17 cellular contexts compared by ENCODE assay signal in the genomic region with DNA sequence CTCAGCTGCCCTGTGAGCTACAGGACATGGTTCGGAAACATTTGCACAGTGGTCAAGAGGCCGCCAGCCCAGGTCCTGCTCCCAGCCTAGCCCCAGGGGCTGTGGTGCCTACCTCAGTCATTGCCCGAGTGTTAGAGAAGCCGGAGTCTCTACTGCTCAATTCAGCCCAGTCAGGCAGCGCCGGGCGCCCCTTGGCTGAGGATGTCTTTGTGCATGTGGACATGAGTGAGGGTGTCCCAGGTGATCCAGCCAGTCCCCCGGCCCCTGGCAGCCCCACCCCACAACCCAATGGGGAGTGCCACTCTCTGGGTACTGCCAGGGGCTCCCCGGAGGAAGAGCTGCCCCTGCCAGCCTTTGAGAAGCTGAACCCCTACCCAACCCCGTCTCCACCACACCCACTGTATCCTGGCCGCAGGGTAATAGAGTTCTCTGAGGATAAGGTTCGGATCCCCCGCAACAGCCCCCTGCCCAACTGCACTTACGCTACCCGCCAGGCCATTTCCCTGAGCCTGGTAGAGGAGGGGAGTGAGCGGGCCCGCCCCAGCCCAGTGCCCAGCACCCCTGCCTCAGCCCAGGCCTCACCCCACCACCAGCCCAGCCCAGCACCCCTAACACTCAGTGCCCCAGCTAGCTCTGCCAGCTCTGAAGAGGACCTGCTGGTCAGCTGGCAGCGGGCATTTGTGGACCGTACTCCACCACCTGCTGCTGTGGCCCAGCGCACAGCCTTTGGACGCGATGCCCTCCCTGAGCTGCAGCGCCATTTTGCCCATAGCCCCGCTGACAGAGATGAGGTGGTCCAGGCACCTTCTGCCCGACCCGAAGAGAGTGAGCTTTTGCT. TPM values are rescaled to one million over a fixed set of nuclear protein-coding genes. Genes with fewer than 3 reads are reported as not detected.
DNase-seq lines count a peak whose midpoint lies in the region; ATAC-seq, FAIRE-seq and TF ChIP-seq lines count a peak whose summit lies in the region.
"Had no signal": no experiment of that assay in that cellular context is flagged by ENCODE, and none has a peak within 500 bp of the region (broad histone marks: within the 10 kb centered on the region; RNA-seq: fewer than 3 reads in every experiment).

No MANE protein-coding gene starts in this region.

- H3K4me1 Mint-ChIP-seq in stimulated activated memory B cell treated with anti-CD40 and anti-IgM and Interleukin-4, amounts not matched to agents 10 μg/mL and 1 μg/mL and 100 μg/mL, for 72 hours = peaks cover 30% of the 10 kb centered on the region

- H3K9me2 ChIP-seq in HCT116 (ENCODE audit: insufficient read depth) (no peaks in the 10 kb centered on the region), PC-3 (replicated peaks; ENCODE audit: low read length) (no peaks in the 10 kb centered on the region)

- TF ChIP-seq CTCF in HCT116 (IDR thresholded peaks at IDR 0.05 in 2 of 3, conservative IDR thresholded peaks at IDR 0.05 in 1 of 3; ENCODE audit: borderline replicate concordance in 1 of 3, insufficient read depth in 1 of 3, low read depth in 2 of 3, low read length in 2 of 3) = no peak
- no peak for TF ChIP-seq CTCF in PC-3 (conservative IDR thresholded peaks at IDR 0.05; ENCODE audit: low read depth, low read length)
- no peak for TF ChIP-seq CTCF in GM12878 (IDR thresholded peaks at IDR 0.05 in 2 of 3, conservative IDR thresholded peaks at IDR 0.05 in 1 of 3; ENCODE audit: control insufficient read depth in 2 of 3, extremely low read depth in 1 of 3, insufficient read depth in 1 of 3, low read depth in 3 of 3, low read length in 3 of 3)

- H2AFZ ChIP-seq in HCT116 (ENCODE audit: low read depth, low read length, poor library complexity, severe bottlenecking) (no peak overlapping the region), PC-3 (ENCODE audit: low read length) (no peak overlapping the region), GM12878 (ENCODE audit: control insufficient read depth, low read depth, low read length) (no peak overlapping the region)

- H3K9ac ChIP-seq in HCT116 (ENCODE audit: low read length) = no peak overlapping the region
- no peak overlapping the region for H3K9ac ChIP-seq in PC-3 (ENCODE audit: low read length)
- H3K9ac ChIP-seq in GM12878 (ENCODE audit: control insufficient read depth, insufficient read depth, low read length) = no peak overlapping the region

- RAD21 ChIA-PET in HCT116 (lab: Charles Lee; ENCODE audit: low non-redundant PET in 1 of 2, low total read pairs in 2 of 2, uncharacterized antibody in 2 of 2, unreplicated experiment in 2 of 2) = interaction anchor here in 1 of 2 experiments (1.2 kb wide), 1 partner anchor 48 kb away, joined by 6 read pairs; no protein-coding TSS in a partner anchor
- RAD21 ChIA-PET in GM12878 (lab: Charles Lee; ENCODE audit: unreplicated experiment) = interaction anchor here (1.4 to 3.3 kb wide), 6 partner anchors 9 to 241 kb away, joined by 4 to 44 read pairs (median 10); partner anchors contain the start of gene DLK2

- intact Hi-C loops in HCT116 (cut with micrococcal nuclease) (loop anchor here (10.0 kb wide), 1 partner anchor 140 kb away; the partner anchor contains the start of gene ZNF318), PC-3 (cut with micrococcal nuclease) (loop anchor here (5.0 to 10.0 kb wide), 2 partner anchors 140 to 243 kb away; partner anchors contain the start of gene ZNF318), GM12878 (cut with micrococcal nuclease; ENCODE audit: unreplicated experiment) (loop anchor here (5.0 kb wide), 1 partner anchor 123 kb away; no protein-coding TSS in a partner anchor)

- H3K27me3 Mint-ChIP-seq in stimulated activated memory B cell treated with anti-CD40 and anti-IgM and Interleukin-4, amounts not matched to agents 10 μg/mL and 1 μg/mL and 100 μg/mL, for 72 hours = peaks cover 24% of the 10 kb centered on the region

- in situ Hi-C loops in GM12878 (cut with MboI) = loop anchor here (5.0 kb wide), 1 partner anchor 248 kb away; no protein-coding TSS in a partner anchor

- H3K27ac Mint-ChIP-seq in stimulated activated memory B cell treated with anti-CD40 and anti-IgM and Interleukin-4, amounts not matched to agents 10 μg/mL and 1 μg/mL and 100 μg/mL, for 72 hours = no peak overlapping the region
- H3K27ac Mint-ChIP-seq: CD8-positive, alpha-beta T cell had no signal

- TSS peak; percentile 30 for BruUV-seq in HCT116 (replicated peaks; lab: Mats Ljungman, UMichigan)
- BruUV-seq in PC-3 (replicated peaks; lab: Mats Ljungman, UMichigan) = TSS peak; percentile 26
- TSS peak; percentile 54 for BruUV-seq in GM12878 (replicated peaks; lab: Mats Ljungman, UMichigan)

- TF ChIP-seq RAD21 in HCT116 (IDR thresholded peaks at IDR 0.05; ENCODE audit: low read depth) (no peak), GM12878 (IDR thresholded peaks at IDR 0.05; ENCODE audit: insufficient read depth, low read depth, low read length) (no peak)

- FAIRE-seq in GM12878 (lab: Jason Lieb, UNC) = no peak
- FAIRE-seq: A549, D721Med, G401.6, GM12892 had no signal

- whole genome bisulfite sequencing in GM12878 (ENCODE audit: insufficient coverage, insufficient replicate concordance, low lambda C conversion rate, missing lambda C conversion rate) = 95% methylated on average over 26 of the region's 26 CpGs

- H3K4me1 ChIP-seq in HCT116 (ENCODE audit: control insufficient read depth in 1 of 2, insufficient read depth in 2 of 2, low read length in 2 of 2) (peaks cover 6 to 16% of the 10 kb centered on the region in 2 experiments; a peak in 3 of 4 replicates), PC-3 (ENCODE audit: insufficient read depth, low read length) (no peaks in the 10 kb centered on the region), GM12878 (ENCODE audit: control insufficient read depth, insufficient read depth, low read length) (no peaks in the 10 kb centered on the region)
- H3K4me1 ChIP-seq: BE2C had no signal

- no peak for ATAC-seq in HCT116
- ATAC-seq in PC-3 = no peak
- ATAC-seq in GM12878 = no peak
- peak; percentile 4 for ATAC-seq in stimulated activated memory B cell treated with anti-CD40 and anti-IgM and Interleukin-4, amounts not matched to agents 10 μg/mL and 1 μg/mL and 100 μg/mL, for 72 hours
- no peak for ATAC-seq in GM19023 (IDR thresholded peaks at IDR 0.05; ENCODE audit: unreplicated experiment)
- ATAC-seq: A549; CD8-positive, alpha-beta T cell had no signal

- SMC1A ChIA-PET in GM12878 (lab: Charles Lee; ENCODE audit: uncharacterized antibody, unreplicated experiment) = interaction anchor here (0.6 to 3.4 kb wide), 11 partner anchors 10 to 362 kb away, joined by 3 to 16 read pairs (median 4); partner anchors contain the start of genes POLR1C and YIPF3

- H3F3A ChIP-seq in PC-3 (ENCODE audit: low read length, unreplicated experiment) = no peaks in the 10 kb centered on the region

- no peaks in the 10 kb centered on the region for H3K9me3 ChIP-seq in HCT116 (ENCODE audit: control insufficient read depth in 1 of 2, insufficient read depth in 1 of 2, low read depth in 1 of 2, low read length in 2 of 2)
- H3K9me3 ChIP-seq in PC-3 (ENCODE audit: low read length) = no peaks in the 10 kb centered on the region
- no peaks in the 10 kb centered on the region for H3K9me3 ChIP-seq in GM12878 (replicated peaks; ENCODE audit: control insufficient read depth, insufficient read depth, low read length)
- H3K9me3 ChIP-seq: A549, BE2C had no signal

- H3K27me3 ChIP-seq in HCT116 (ENCODE audit: insufficient read depth, low read length) (no peaks in the 10 kb centered on the region), PC-3 (ENCODE audit: low read length) (no peaks in the 10 kb centered on the region), GM12878 (replicated peaks in 1 of 2; ENCODE audit: control insufficient read depth in 2 of 2, insufficient read depth in 2 of 2, low read length in 1 of 2) (peaks cover 0 to 2% of the 10 kb centered on the region in 2 experiments; a peak in 1 of 4 replicates)
- H3K27me3 ChIP-seq: BE2C had no signal

- H3K4me3 ChIP-seq in HCT116 (replicated peaks in 1 of 2; ENCODE audit: low read depth in 1 of 2, low read length in 2 of 2) (no peak overlapping the region), PC-3 (ENCODE audit: low read length) (no peak overlapping the region), GM12878 (no peak overlapping the region)
- H3K4me3 ChIP-seq: A549 had no signal

- H3K27ac ChIP-seq in HCT116 (ENCODE audit: low read depth, low read length) = no peak overlapping the region
- H3K27ac ChIP-seq in PC-3 (ENCODE audit: low read length) = no peak overlapping the region
- H3K27ac ChIP-seq in GM12878 (ENCODE audit: control insufficient read depth, insufficient read depth) = no peak overlapping the region
- H3K27ac ChIP-seq: A549, C4-2B had no signal

- H4K20me1 ChIP-seq in HCT116 (ENCODE audit: insufficient read depth) = no peaks in the 10 kb centered on the region
- H4K20me1 ChIP-seq in PC-3 (ENCODE audit: low read length) = no peaks in the 10 kb centered on the region
- no peaks in the 10 kb centered on the region for H4K20me1 ChIP-seq in GM12878 (ENCODE audit: control insufficient read depth, insufficient read depth)

- POLR2A ChIA-PET in HCT116 (lab: Charles Lee) (no interaction called here), PC-3 (lab: Charles Lee; ENCODE audit: unreplicated experiment) (interaction anchor here (0.7 kb wide), 1 partner anchor 144 kb away, joined by 5 read pairs; no protein-coding TSS in a partner anchor), GM12878 (lab: Charles Lee) (no interaction called here)

- H3K36me3 Mint-ChIP-seq in stimulated activated memory B cell treated with anti-CD40 and anti-IgM and Interleukin-4, amounts not matched to agents 10 μg/mL and 1 μg/mL and 100 μg/mL, for 72 hours = peaks cover 47% of the 10 kb centered on the region

- CTCF ChIA-PET in HCT116 (lab: Charles Lee) (interaction anchor here (0.6 to 3.8 kb wide), 4 partner anchors 9 to 142 kb away, joined by 3 to 31 read pairs (median 16); partner anchors contain the start of gene DLK2), PC-3 (lab: Charles Lee) (interaction anchor here (0.8 kb wide), 1 partner anchor 21 kb away, joined by 6 read pairs; no protein-coding TSS in a partner anchor), GM12878 (lab: Yijun Ruan, JAX) (interaction anchor here (1.1 to 6.8 kb wide), 22 partner anchors 10 to 286 kb away, joined by 3 to 70 read pairs (median 8); partner anchors contain the start of genes CRIP3 and DLK2)

- TF ChIP-seq POLR2A in HCT116 (IDR thresholded peaks at IDR 0.05; ENCODE audit: borderline replicate concordance, extremely low read depth, insufficient read depth, insufficient read length) (no peak), GM12878 (IDR thresholded peaks at IDR 0.05; ENCODE audit: low read depth, low read length) (no peak)

- H3K4me2 ChIP-seq in HCT116 (ENCODE audit: low read length) (no peak overlapping the region), PC-3 (ENCODE audit: low read length) (no peak overlapping the region), GM12878 (ENCODE audit: control insufficient read depth, insufficient read depth) (no peak overlapping the region)
- H3K4me2 ChIP-seq: A549 had no signal

- H3K79me2 ChIP-seq in HCT116 (ENCODE audit: insufficient read depth, low read length) (no peaks in the 10 kb centered on the region), PC-3 (ENCODE audit: low read length) (no peaks in the 10 kb centered on the region), GM12878 (ENCODE audit: control insufficient read depth, insufficient read depth, low read length) (no peaks in the 10 kb centered on the region)

- DNase-seq in HCT116 (ENCODE audit: low read depth, low spot score) = no peak
- no peak for DNase-seq in PC-3
- no peak for DNase-seq in GM12878 (ENCODE audit: low read depth, low spot score)
- no peak for DNase-seq in middle frontal gyrus (ENCODE audit: extremely low spot score, low spot score)
- DNase-seq: BE2C; CD8-positive, alpha-beta T cell; COR-L47; DMS153; DMS79 treated with DMSO at 0.1 percent for 48 hours; EL had no signal

- H3K9me3 Mint-ChIP-seq in stimulated activated memory B cell treated with anti-CD40 and anti-IgM and Interleukin-4, amounts not matched to agents 10 μg/mL and 1 μg/mL and 100 μg/mL, for 72 hours = no peaks in the 10 kb centered on the region
- H3K9me3 Mint-ChIP-seq: CD8-positive, alpha-beta T cell had no signal

- TF ChIP-seq EP300 in GM12878 (IDR thresholded peaks at IDR 0.05; ENCODE audit: borderline replicate concordance in 1 of 2, control insufficient read depth in 1 of 2, low read depth in 2 of 2, low read length in 2 of 2) = no peak

- H3K36me3 ChIP-seq in HCT116 (ENCODE audit: control insufficient read depth in 1 of 2, insufficient read depth in 2 of 2, low read length in 2 of 2) (peaks cover 7 to 23% of the 10 kb centered on the region in 2 experiments; a peak in 2 of 4 replicates), PC-3 (ENCODE audit: low read depth, low read length) (peaks cover 7% of the 10 kb centered on the region; the same call in 1 of the 2 replicates), GM12878 (ENCODE audit: control insufficient read depth in 2 of 2, insufficient read depth in 2 of 2, low read length in 1 of 2) (peaks cover 10 to 23% of the 10 kb centered on the region in 2 experiments; a peak in 3 of 4 replicates)

- no peak overlapping the region for H3K4me3 Mint-ChIP-seq in stimulated activated memory B cell treated with anti-CD40 and anti-IgM and Interleukin-4, amounts not matched to agents 10 μg/mL and 1 μg/mL and 100 μg/mL, for 72 hours
- H3K4me3 Mint-ChIP-seq: CD8-positive, alpha-beta T cell had no signal

RNA-seq across cellular contexts. Expression of gene LRRC73, which starts 5.2 kb away (rescaled TPM):
- 1.2 TPM for total RNA-seq in HCT116 (2021; ENCODE audit: unreplicated experiment)
- polyA plus RNA-seq in HCT116 (2012) = 0.65 and 0.97 TPM in 2 replicates
- total RNA-seq in PC-3 (2014; rRNA removed) = 0.22 and 0.75 TPM in 2 replicates
- total RNA-seq in GM12878 (2013; cell fraction: nucleolus; rRNA removed) = 0.23 and 0.51 TPM in 2 replicates
- not detected in 2 replicates for total RNA-seq in GM12878 (2014; rRNA removed)
- total RNA-seq in GM12878 (2014; rRNA removed; fragmentation: Illumina TruSeq; extraction: Trizol) = not detected in 2 replicates
- 0.13 and 0.19 TPM in 2 replicates for total RNA-seq in GM12878 (2021)
- polyA plus RNA-seq in GM12878 (2011; ENCODE audit: low read depth) = not detected
- polyA plus RNA-seq in GM12878 (2011; rRNA removed) = not detected in 2 replicates
- 0.03 TPM in 2 replicates for polyA plus RNA-seq in GM12878 (2011; cell fraction: cytosol; rRNA removed)
- polyA plus RNA-seq in GM12878 (2011; cell fraction: nucleus; rRNA removed) = 0.09 and 0.15 TPM in 2 replicates
- not detected in 2 replicates for polyA plus RNA-seq in GM12878 (2012)
- polyA plus RNA-seq in GM12878 (2014; fragmentation: Illumina TruSeq; extraction: Trizol) = not detected in 2 replicates
- polyA plus RNA-seq in GM12878 (2014; fragmentation: Nextera tagmentation; extraction: Ambion mirVana) = not detected
- 0.09 TPM in 1 of 2 replicates, not detected in the other for polyA plus RNA-seq in GM12878 (2014; rRNA removed)
- polyA plus RNA-seq in GM12878 (2016; fragmentation: Nextera tagmentation; extraction: Ambion mirVana) = not detected
- 0.15 TPM in 1 of 2 replicates, not detected in the other for polyA minus RNA-seq in GM12878 (2011; rRNA and poly(A)+ RNA removed)
- not detected in 2 replicates for polyA minus RNA-seq in GM12878 (2011; cell fraction: cytosol; rRNA and poly(A)+ RNA removed)
- polyA minus RNA-seq in GM12878 (2011; cell fraction: nucleus; rRNA and poly(A)+ RNA removed) = 0.60 and 0.86 TPM in 2 replicates

RNA-seq across cellular contexts. Expression of gene YIPF3, which starts 11.8 kb away (rescaled TPM):
- 84.5 TPM for total RNA-seq in HCT116 (2021; ENCODE audit: unreplicated experiment)
- polyA plus RNA-seq in HCT116 (2012) = 112 and 118 TPM in 2 replicates
- total RNA-seq in PC-3 (2014; rRNA removed) = 89.7 and 93.9 TPM in 2 replicates
- total RNA-seq in GM12878 (2013; cell fraction: nucleolus; rRNA removed) = 44.9 and 46.2 TPM in 2 replicates
- 45.0 and 46.5 TPM in 2 replicates for total RNA-seq in GM12878 (2014; rRNA removed)
- total RNA-seq in GM12878 (2014; rRNA removed; fragmentation: Illumina TruSeq; extraction: Trizol) = 20.2 and 20.5 TPM in 2 replicates
- 43.0 and 47.6 TPM in 2 replicates for total RNA-seq in GM12878 (2021)
- 29.7 TPM for polyA plus RNA-seq in GM12878 (2011; ENCODE audit: low read depth)
- 38.2 and 88.8 TPM in 2 replicates for polyA plus RNA-seq in GM12878 (2011; rRNA removed)
- 59.6 and 67.2 TPM in 2 replicates for polyA plus RNA-seq in GM12878 (2011; cell fraction: cytosol; rRNA removed)
- polyA plus RNA-seq in GM12878 (2011; cell fraction: nucleus; rRNA removed) = 129 and 158 TPM in 2 replicates
- 48.1 and 48.5 TPM in 2 replicates for polyA plus RNA-seq in GM12878 (2012)
- 33.5 and 42.4 TPM in 2 replicates for polyA plus RNA-seq in GM12878 (2014; fragmentation: Illumina TruSeq; extraction: Trizol)
- 10 to 100 TPM; 25.0 to 29.8 TPM for polyA plus RNA-seq in GM12878 (2014; fragmentation: Nextera tagmentation; extraction: Ambion mirVana)
- 36.6 and 44.3 TPM in 2 replicates for polyA plus RNA-seq in GM12878 (2014; rRNA removed)
- 10 to 100 TPM; 60.4 TPM for polyA plus RNA-seq in GM12878 (2016; fragmentation: Nextera tagmentation; extraction: Ambion mirVana)
- 80.2 and 138 TPM in 2 replicates for polyA minus RNA-seq in GM12878 (2011; rRNA and poly(A)+ RNA removed)
- 14.8 and 20.0 TPM in 2 replicates for polyA minus RNA-seq in GM12878 (2011; cell fraction: cytosol; rRNA and poly(A)+ RNA removed)
- 35.5 and 44.6 TPM in 2 replicates for polyA minus RNA-seq in GM12878 (2011; cell fraction: nucleus; rRNA and poly(A)+ RNA removed)

RNA-seq across cellular contexts. Expression of gene POLR1C, which starts 11.9 kb away (rescaled TPM):
- total RNA-seq in HCT116 (2021; ENCODE audit: unreplicated experiment) = 84.6 TPM
- 66.5 and 85.7 TPM in 2 replicates for polyA plus RNA-seq in HCT116 (2012)
- 61.4 and 69.7 TPM in 2 replicates for total RNA-seq in PC-3 (2014; rRNA removed)
- 64.7 and 70.1 TPM in 2 replicates for total RNA-seq in GM12878 (2013; cell fraction: nucleolus; rRNA removed)
- 40.0 and 42.8 TPM in 2 replicates for total RNA-seq in GM12878 (2014; rRNA removed)
- total RNA-seq in GM12878 (2014; rRNA removed; fragmentation: Illumina TruSeq; extraction: Trizol) = 39.0 and 40.7 TPM in 2 replicates
- total RNA-seq in GM12878 (2021) = 48.9 and 51.2 TPM in 2 replicates
- polyA plus RNA-seq in GM12878 (2011; ENCODE audit: low read depth) = 46.5 TPM
- 93.5 and 108 TPM in 2 replicates for polyA plus RNA-seq in GM12878 (2011; rRNA removed)
- 73.3 and 83.3 TPM in 2 replicates for polyA plus RNA-seq in GM12878 (2011; cell fraction: cytosol; rRNA removed)
- polyA plus RNA-seq in GM12878 (2011; cell fraction: nucleus; rRNA removed) = 116 and 136 TPM in 2 replicates
- 43.7 and 55.9 TPM in 2 replicates for polyA plus RNA-seq in GM12878 (2012)
- polyA plus RNA-seq in GM12878 (2014; fragmentation: Illumina TruSeq; extraction: Trizol) = 63.9 and 96.9 TPM in 2 replicates
- polyA plus RNA-seq in GM12878 (2014; fragmentation: Nextera tagmentation; extraction: Ambion mirVana) = 100 to 1,000 TPM; 164 to 180 TPM
- 51.2 and 53.9 TPM in 2 replicates for polyA plus RNA-seq in GM12878 (2014; rRNA removed)
- 10 to 100 TPM; 68.5 to 72.1 TPM for polyA plus RNA-seq in GM12878 (2016; fragmentation: Nextera tagmentation; extraction: Ambion mirVana)
- 63.9 and 89.8 TPM in 2 replicates for polyA minus RNA-seq in GM12878 (2011; rRNA and poly(A)+ RNA removed)
- polyA minus RNA-seq in GM12878 (2011; cell fraction: cytosol; rRNA and poly(A)+ RNA removed) = 14.0 and 19.0 TPM in 2 replicates
- polyA minus RNA-seq in GM12878 (2011; cell fraction: nucleus; rRNA and poly(A)+ RNA removed) = 19.8 and 20.5 TPM in 2 replicates

RNA-seq across cellular contexts. Expression of gene TJAP1, which starts 27.6 kb away (rescaled TPM):
- total RNA-seq in HCT116 (2021; ENCODE audit: unreplicated experiment) (45.2 TPM), PC-3 (2014; rRNA removed) (28.5 and 40.0 TPM in 2 replicates), GM12878 (2014; rRNA removed) (13.6 and 15.8 TPM in 2 replicates), GM12878 (2014; rRNA removed; fragmentation: Illumina TruSeq; extraction: Trizol) (6.2 and 8.1 TPM in 2 replicates), GM12878 (2021) (22.6 and 26.5 TPM in 2 replicates)
- 29.1 and 32.0 TPM in 2 replicates for polyA plus RNA-seq in HCT116 (2012)
- 21.5 and 21.7 TPM in 2 replicates for total RNA-seq in GM12878 (2013; cell fraction: nucleolus; rRNA removed)
- 9.2 TPM for polyA plus RNA-seq in GM12878 (2011; ENCODE audit: low read depth)
- polyA plus RNA-seq in GM12878 (2011; rRNA removed) (10.8 and 18.0 TPM in 2 replicates), GM12878 (2014; fragmentation: Illumina TruSeq; extraction: Trizol) (7.0 and 13.9 TPM in 2 replicates), GM12878 (2014; fragmentation: Nextera tagmentation; extraction: Ambion mirVana) (under 1 TPM; 0.11 to 0.42 TPM), GM12878 (2014; rRNA removed) (18.9 and 23.9 TPM in 2 replicates), GM12878 (2016; fragmentation: Nextera tagmentation; extraction: Ambion mirVana) (10 to 100 TPM; 10.0 to 11.7 TPM)
- 16.8 and 18.8 TPM in 2 replicates for polyA plus RNA-seq in GM12878 (2011; cell fraction: cytosol; rRNA removed)
- 70.5 and 83.5 TPM in 2 replicates for polyA plus RNA-seq in GM12878 (2011; cell fraction: nucleus; rRNA removed)
- polyA plus RNA-seq in GM12878 (2012) = 14.3 and 17.2 TPM in 2 replicates
- 9.9 and 12.4 TPM in 2 replicates for polyA minus RNA-seq in GM12878 (2011; rRNA and poly(A)+ RNA removed)
- polyA minus RNA-seq in GM12878 (2011; cell fraction: cytosol; rRNA and poly(A)+ RNA removed) = 3.2 and 6.5 TPM in 2 replicates
- polyA minus RNA-seq in GM12878 (2011; cell fraction: nucleus; rRNA and poly(A)+ RNA removed) = 10.3 and 15.7 TPM in 2 replicates

RNA-seq across cellular contexts. Expression of gene DLK2, which starts 49.6 kb away (rescaled TPM):
- total RNA-seq in HCT116 (2021; ENCODE audit: unreplicated experiment) (1.6 TPM), PC-3 (2014; rRNA removed) (1.4 and 4.4 TPM in 2 replicates), GM12878 (2014; rRNA removed) (0.11 and 0.34 TPM in 2 replicates), GM12878 (2014; rRNA removed; fragmentation: Illumina TruSeq; extraction: Trizol) (not detected in 2 replicates), GM12878 (2021) (0.38 and 0.40 TPM in 2 replicates)
- polyA plus RNA-seq in HCT116 (2012) = 2.7 and 2.8 TPM in 2 replicates
- total RNA-seq in GM12878 (2013; cell fraction: nucleolus; rRNA removed) = 1.3 and 1.4 TPM in 2 replicates
- 0.37 TPM for polyA plus RNA-seq in GM12878 (2011; ENCODE audit: low read depth)
- polyA plus RNA-seq in GM12878 (2011; rRNA removed) (0.10 and 0.37 TPM in 2 replicates), GM12878 (2014; fragmentation: Illumina TruSeq; extraction: Trizol) (not detected in 2 replicates), GM12878 (2014; fragmentation: Nextera tagmentation; extraction: Ambion mirVana) (under 1 TPM in 1 of 2 experiments, not detected in 1; 0.03 TPM), GM12878 (2014; rRNA removed) (0.47 and 0.55 TPM in 2 replicates), GM12878 (2016; fragmentation: Nextera tagmentation; extraction: Ambion mirVana) (under 1 TPM in 1 of 2 experiments, not detected in 1; 0.40 TPM)
- 0.79 and 1.0 TPM in 2 replicates for polyA plus RNA-seq in GM12878 (2011; cell fraction: cytosol; rRNA removed)
- 1.5 and 1.9 TPM in 2 replicates for polyA plus RNA-seq in GM12878 (2011; cell fraction: nucleus; rRNA removed)
- 0.50 and 1.8 TPM in 2 replicates for polyA plus RNA-seq in GM12878 (2012)
- 0.66 and 0.67 TPM in 2 replicates for polyA minus RNA-seq in GM12878 (2011; rRNA and poly(A)+ RNA removed)
- not detected in 2 replicates for polyA minus RNA-seq in GM12878 (2011; cell fraction: cytosol; rRNA and poly(A)+ RNA removed)
- polyA minus RNA-seq in GM12878 (2011; cell fraction: nucleus; rRNA and poly(A)+ RNA removed) = 0.24 and 0.57 TPM in 2 replicates
